In the genomic region with DNA sequence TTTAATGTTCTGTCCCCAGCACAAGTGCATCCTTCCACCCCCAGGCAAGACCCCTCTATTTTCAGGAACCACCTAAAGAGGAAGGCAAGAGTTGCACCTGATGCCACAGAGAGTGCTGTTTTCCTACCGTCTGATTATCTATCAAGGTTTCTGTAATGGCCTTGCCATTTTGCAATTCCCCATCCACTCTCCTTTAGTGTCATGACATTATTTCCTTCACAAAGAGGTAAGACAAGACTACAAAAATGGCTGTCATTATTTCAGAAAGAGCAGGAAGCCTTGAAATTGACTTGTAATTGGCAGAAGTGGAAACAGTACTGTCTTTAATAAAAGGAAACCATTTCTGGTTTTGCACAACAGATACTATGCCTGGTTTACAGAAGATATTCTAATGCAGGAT, we compare ENCODE assay signal across 31 cellular contexts.
DNase-seq lines count a peak whose midpoint lies in the region; ATAC-seq and TF ChIP-seq lines count a peak whose summit lies in the region.
"Had no signal": no experiment of that assay in that cellular context is flagged by ENCODE, and none has a peak within 500 bp of the region (broad histone marks: within the 10 kb centered on the region; RNA-seq: fewer than 3 reads in every experiment).

No MANE protein-coding gene starts in this region.

- H2AFZ ChIP-seq in neural cell (ENCODE audit: low read depth, low read length): no peak overlapping the region

- H3K36me3 ChIP-seq in neural cell (ENCODE audit: insufficient read depth, low read length): no peaks in the 10 kb centered on the region
- H3K36me3 ChIP-seq: BE2C; BLaER1; BLaER1 treated with 17β-estradiol and CSF1 and Interleukin-3, amounts not matched to agents 10 nM and 100 nM had no signal

- TF ChIP-seq CTCF in neural cell (IDR thresholded peaks at IDR 0.05; ENCODE audit: poor library complexity, severe bottlenecking) (peak; percentile 29), progenitor cell of endocrine pancreas (IDR thresholded peaks at IDR 0.05; ENCODE audit: unreplicated experiment) (no peak), natural killer cell (IDR thresholded peaks at IDR 0.05) (no peak)

- intact Hi-C loops in natural killer cell (cut with micrococcal nuclease): no loop called here

- H3K27ac ChIP-seq in neural cell (ENCODE audit: low read length): peak overlapping the region; percentile 53
- H3K27ac ChIP-seq: 22Rv1; A549; BLaER1; BLaER1 treated with 17β-estradiol and CSF1 and Interleukin-3, amounts not matched to agents 10 nM and 100 nM; C4-2B had no signal

- H3K27me3 Mint-ChIP-seq in progenitor cell of endocrine pancreas (no peaks in the 10 kb centered on the region), natural killer cell (ENCODE audit: low read depth in 2 of 2) (no peaks in the 10 kb centered on the region)
- H3K27me3 Mint-ChIP-seq: B cell; CD4-positive, alpha-beta memory T cell; CD4-positive, alpha-beta T cell; CD4-positive, CD25-positive, alpha-beta regulatory T cell; CD8-positive, alpha-beta memory T cell had no signal

- H3K27ac Mint-ChIP-seq in progenitor cell of endocrine pancreas (peak overlapping the region; percentile 42), natural killer cell (no peak overlapping the region)
- H3K27ac Mint-ChIP-seq: B cell; CD14-positive monocyte; CD4-positive, alpha-beta memory T cell; CD4-positive, alpha-beta T cell; CD8-positive, alpha-beta memory T cell; CD8-positive, alpha-beta T cell had no signal

- H3K27me3 ChIP-seq in neural cell (ENCODE audit: insufficient read depth, low read depth, low read length): no peaks in the 10 kb centered on the region
- H3K27me3 ChIP-seq: BE2C; BLaER1; BLaER1 treated with 17β-estradiol and CSF1 and Interleukin-3, amounts not matched to agents 10 nM and 100 nM had no signal

- peak; percentile 44 for TF ChIP-seq RAD21 in neural cell (conservative IDR thresholded peaks at IDR 0.05)

- no peaks in the 10 kb centered on the region for H3K9me3 ChIP-seq in neural cell (ENCODE audit: low read length)
- H3K9me3 ChIP-seq: A549; BE2C; BLaER1; BLaER1 treated with 17β-estradiol and CSF1 and Interleukin-3, amounts not matched to agents 10 nM and 100 nM; Caco-2 had no signal

- no peak overlapping the region for H3K4me2 ChIP-seq in neural cell (ENCODE audit: low read length)
- H3K4me2 ChIP-seq: A549; BLaER1; BLaER1 treated with 17β-estradiol and CSF1 and Interleukin-3, amounts not matched to agents 10 nM and 100 nM had no signal

- ATAC-seq in natural killer cell (no peak), GM21515 (IDR thresholded peaks at IDR 0.05; ENCODE audit: unreplicated experiment) (no peak)
- ATAC-seq: A549; CD8-positive, alpha-beta T cell had no signal

- H3K36me3 Mint-ChIP-seq in progenitor cell of endocrine pancreas (ENCODE audit: insufficient read depth) (peaks cover 18% of the 10 kb centered on the region), natural killer cell (no peaks in the 10 kb centered on the region)
- H3K36me3 Mint-ChIP-seq: CD14-positive monocyte; CD4-positive, alpha-beta memory T cell; CD4-positive, CD25-positive, alpha-beta regulatory T cell; CD8-positive, alpha-beta memory T cell; CD8-positive, alpha-beta T cell had no signal

- H3K9me3 Mint-ChIP-seq in progenitor cell of endocrine pancreas (ENCODE audit: low read depth) (peaks cover 3% of the 10 kb centered on the region), natural killer cell (no peaks in the 10 kb centered on the region)

- H3K79me2 ChIP-seq in neural cell (replicated peaks; ENCODE audit: insufficient read depth, low read length): no peaks in the 10 kb centered on the region

- H3K9ac ChIP-seq in neural cell (ENCODE audit: low read length): no peak overlapping the region
- H3K9ac ChIP-seq: BLaER1; BLaER1 treated with 17β-estradiol and CSF1 and Interleukin-3, amounts not matched to agents 10 nM and 100 nM had no signal

- H3K4me3 Mint-ChIP-seq in progenitor cell of endocrine pancreas (ENCODE audit: low read depth) (no peak overlapping the region), natural killer cell (no peak overlapping the region)
- H3K4me3 Mint-ChIP-seq: B cell; CD14-positive monocyte; CD4-positive, alpha-beta memory T cell; CD4-positive, alpha-beta T cell; CD4-positive, CD25-positive, alpha-beta regulatory T cell; CD8-positive, alpha-beta memory T cell; CD8-positive, alpha-beta T cell had no signal

- no peaks in the 10 kb centered on the region for H3K9me2 ChIP-seq in neural cell (ENCODE audit: insufficient read depth, low read length)

- H3K4me1 Mint-ChIP-seq in progenitor cell of endocrine pancreas (ENCODE audit: low read depth) (peaks cover 6% of the 10 kb centered on the region), natural killer cell (no peaks in the 10 kb centered on the region)
- H3K4me1 Mint-ChIP-seq: B cell; CD14-positive monocyte; CD4-positive, alpha-beta memory T cell; CD4-positive, CD25-positive, alpha-beta regulatory T cell; CD8-positive, alpha-beta memory T cell had no signal

- H3F3A ChIP-seq in neural cell (ENCODE audit: insufficient read depth, low read length, poor library complexity, severe bottlenecking): no peaks in the 10 kb centered on the region

- H3K4me3 ChIP-seq in neural cell (ENCODE audit: low read length): no peak overlapping the region
- H3K4me3 ChIP-seq: A549; BLaER1; BLaER1 treated with 17β-estradiol and CSF1 and Interleukin-3, amounts not matched to agents 10 nM and 100 nM had no signal

- no peaks in the 10 kb centered on the region for H4K20me1 ChIP-seq in neural cell (ENCODE audit: insufficient read depth)
- H4K20me1 ChIP-seq: BLaER1; BLaER1 treated with 17β-estradiol and CSF1 and Interleukin-3, amounts not matched to agents 10 nM and 100 nM had no signal

- DNase-seq in progenitor cell of endocrine pancreas (ENCODE audit: low spot score, unreplicated experiment): no peak
- DNase-seq in natural killer cell: no peak
- DNase-seq: 8988T; ACHN; AML-193; BE2C; C1 segment of cervical spinal cord; Caco-2; Calu3; CD4-positive, alpha-beta memory T cell; CD4-positive, alpha-beta T cell; CD4-positive, CD25-positive, alpha-beta regulatory T cell; CD8-positive, alpha-beta memory T cell; CD8-positive, alpha-beta T cell; COR-L47; DMS 273 treated with DMSO at 0.1 percent for 48 hours; DMS153; DMS53; DMS79; DMS79 treated with DMSO at 0.1 percent for 48 hours; DND-41; EL had no signal

- peak; percentile 90 for TF ChIP-seq EP300 in neural cell (conservative IDR thresholded peaks at IDR 0.05; ENCODE audit: poor library complexity, severe bottlenecking)

TF ChIP-seq in neural cell, 6 proteins besides CTCF, POLR2A, EP300 and RAD21:
- TF ChIP-seq SMC3 (conservative IDR thresholded peaks at IDR 0.05; ENCODE audit: poor library complexity) (no peak), TAF1 (IDR thresholded peaks at IDR 0.05; ENCODE audit: low read depth) (no peak), REST (IDR thresholded peaks at IDR 0.05; ENCODE audit: borderline replicate concordance) (peak; percentile 33), EZH2 (IDR thresholded peaks at IDR 0.05; ENCODE audit: borderline replicate concordance, insufficient read depth, low read length, poor library complexity, severe bottlenecking) (no peak), POLR2AphosphoS5 (IDR thresholded peaks at IDR 0.05) (peak; percentile 93)
